In the genomic region with DNA sequence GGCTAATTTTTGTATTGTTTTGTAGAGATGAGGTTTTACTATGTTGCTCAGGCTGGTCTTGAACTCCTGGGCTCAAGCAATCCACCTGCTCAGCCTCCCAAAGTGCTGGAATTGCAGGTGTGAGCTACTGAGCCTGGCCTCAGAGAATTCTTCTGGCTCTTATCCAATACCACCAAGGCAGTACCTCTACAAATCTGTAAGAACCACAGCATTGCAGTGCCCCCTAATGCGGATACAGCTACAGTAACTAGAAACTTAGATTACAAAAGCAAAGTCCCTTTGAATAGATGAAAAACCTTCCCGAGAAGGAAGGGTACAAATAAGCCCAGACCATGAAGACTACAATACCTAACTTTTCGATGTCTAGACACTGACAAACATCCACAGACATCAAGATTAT, we compare ENCODE assay signal across 1 cellular context.
TF ChIP-seq lines count a peak whose summit lies in the region.

No MANE protein-coding gene starts in this region.

TF ChIP-seq in WTC11, 78 proteins besides CTCF, POLR2A, EP300 and RAD21 (continued from another document):
- TF ChIP-seq, protein P1, sequence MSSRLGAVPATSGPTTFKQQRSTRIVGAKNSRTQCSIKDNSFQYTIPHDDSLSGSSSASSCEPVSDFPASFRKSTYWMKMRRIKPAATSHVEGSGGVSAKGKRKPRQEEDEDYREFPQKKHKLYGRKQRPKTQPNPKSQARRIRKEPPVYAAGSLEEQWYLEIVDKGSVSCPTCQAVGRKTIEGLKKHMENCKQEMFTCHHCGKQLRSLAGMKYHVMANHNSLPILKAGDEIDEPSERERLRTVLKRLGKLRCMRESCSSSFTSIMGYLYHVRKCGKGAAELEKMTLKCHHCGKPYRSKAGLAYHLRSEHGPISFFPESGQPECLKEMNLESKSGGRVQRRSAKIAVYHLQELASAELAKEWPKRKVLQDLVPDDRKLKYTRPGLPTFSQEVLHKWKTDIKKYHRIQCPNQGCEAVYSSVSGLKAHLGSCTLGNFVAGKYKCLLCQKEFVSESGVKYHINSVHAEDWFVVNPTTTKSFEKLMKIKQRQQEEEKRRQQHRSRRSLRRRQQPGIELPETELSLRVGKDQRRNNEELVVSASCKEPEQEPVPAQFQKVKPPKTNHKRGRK (CRISPR knock-in tag; IDR thresholded peaks at IDR 0.05; ENCODE audit: borderline replicate concordance): no peak
